Comparison of ENCODE assay signal across 1 cellular context in genomic region chr20:45336530-45337366, GRCh38.
TF ChIP-seq lines count a peak whose summit lies in the region.

No MANE protein-coding gene starts in this region.

TF ChIP-seq in HepG2, 621 proteins besides CTCF, POLR2A, EP300 and RAD21 (continued from another document and continues in another):
- TF ChIP-seq NR2F6 (IDR thresholded peaks at IDR 0.05) (no peak), NR2F6 (CRISPR knock-in tag; IDR thresholded peaks at IDR 0.05) (peak; percentile 54; the same call in 1 of the 2 replicates), NCOR1 (IDR thresholded peaks at IDR 0.05; ENCODE audit: borderline replicate concordance, low read length) (peak; percentile 78; the same call in 1 of the 2 replicates), SKI (IDR thresholded peaks at IDR 0.05; ENCODE audit: partially characterized antibody) (no peak), ZNF296 (CRISPR knock-in tag; conservative IDR thresholded peaks at IDR 0.05) (0 out of 2 replicates have a peak, but pooled peaks have one; percentile 2), TCF12 (IDR thresholded peaks at IDR 0.05) (no peak), TCF12 (CRISPR knock-in tag; IDR thresholded peaks at IDR 0.05) (no peak), SMAD1 (CRISPR knock-in tag; IDR thresholded peaks at IDR 0.05; ENCODE audit: borderline replicate concordance, low read depth) (0 out of 2 replicates have a peak, but pooled peaks have one; percentile 72), ZC3H4 (CRISPR knock-in tag; IDR thresholded peaks at IDR 0.05; ENCODE audit: borderline replicate concordance) (0 out of 2 replicates have a peak, but pooled peaks have one; percentile 44), SAP130 (CRISPR knock-in tag; IDR thresholded peaks at IDR 0.05; ENCODE audit: low read depth) (0 out of 2 replicates have a peak, but pooled peaks have one; percentile 20), RNF2 (conservative IDR thresholded peaks at IDR 0.05; ENCODE audit: low read depth) (no peak), KDM2A (CRISPR knock-in tag; IDR thresholded peaks at IDR 0.05; ENCODE audit: borderline replicate concordance, low read depth) (no peak; the same call in 1 of the 2 replicates), DPF2 (CRISPR knock-in tag; IDR thresholded peaks at IDR 0.05; ENCODE audit: borderline replicate concordance, low read depth) (0 out of 2 replicates have a peak, but pooled peaks have one; percentile 36), FLYWCH1 (CRISPR knock-in tag; IDR thresholded peaks at IDR 0.05) (peak; percentile 69; the same call in 1 of the 2 replicates), ZSCAN31 (CRISPR knock-in tag; IDR thresholded peaks at IDR 0.05; ENCODE audit: low read depth) (peak; percentile 72; the same call in 1 of the 2 replicates), LCORL (IDR thresholded peaks at IDR 0.05) (no peak), LCORL (CRISPR knock-in tag; IDR thresholded peaks at IDR 0.05) (peak; percentile 63; the same call in 1 of the 2 replicates), ZBTB38 (CRISPR knock-in tag; IDR thresholded peaks at IDR 0.05) (no peak), GATAD2A (CRISPR knock-in tag; IDR thresholded peaks at IDR 0.05) (0 out of 2 replicates have a peak, but pooled peaks have one; percentile 44), NRL (CRISPR knock-in tag; IDR thresholded peaks at IDR 0.05; ENCODE audit: borderline replicate concordance) (no peak), IKZF4 (CRISPR knock-in tag; IDR thresholded peaks at IDR 0.05; ENCODE audit: borderline replicate concordance, low read depth, not compliant biosample characterization) (no peak), PATZ1 (CRISPR knock-in tag; IDR thresholded peaks at IDR 0.05) (peak; percentile 75), ZNF280D (CRISPR knock-in tag; IDR thresholded peaks at IDR 0.05) (no peak), AKAP8 (CRISPR knock-in tag; IDR thresholded peaks at IDR 0.05) (no peak), ZNF574 (CRISPR knock-in tag; IDR thresholded peaks at IDR 0.05) (peak; percentile 72), HNF1B (CRISPR knock-in tag; IDR thresholded peaks at IDR 0.05) (peak; percentile 54; the same call in 1 of the 2 replicates), STAG1 (CRISPR knock-in tag; IDR thresholded peaks at IDR 0.05) (peak; percentile 34; the same call in 1 of the 2 replicates), FOXO1 (CRISPR knock-in tag; IDR thresholded peaks at IDR 0.05) (0 out of 2 replicates have a peak, but pooled peaks have one; percentile 27), NFKBIZ (CRISPR knock-in tag; IDR thresholded peaks at IDR 0.05) (no peak), ARNTL (CRISPR knock-in tag; IDR thresholded peaks at IDR 0.05) (peak; percentile 43; the same call in 1 of the 2 replicates), NFE2 (CRISPR knock-in tag; IDR thresholded peaks at IDR 0.05) (no peak), HIC2 (CRISPR knock-in tag; IDR thresholded peaks at IDR 0.05; ENCODE audit: low read depth) (peak; percentile 62; the same call in 1 of the 2 replicates), ZMYM4 (CRISPR knock-in tag; IDR thresholded peaks at IDR 0.05) (peak; percentile 35), NR2C2 (CRISPR knock-in tag; IDR thresholded peaks at IDR 0.05; ENCODE audit: borderline replicate concordance) (peak; percentile 25; the same call in 1 of the 2 replicates), ZSCAN29 (CRISPR knock-in tag; conservative IDR thresholded peaks at IDR 0.05) (no peak), SAFB2 (CRISPR knock-in tag; IDR thresholded peaks at IDR 0.05; ENCODE audit: borderline replicate concordance, low read depth) (0 out of 2 replicates have a peak, but pooled peaks have one; percentile 13), MTF1 (CRISPR knock-in tag; IDR thresholded peaks at IDR 0.05) (no peak), HOXD1 (CRISPR knock-in tag; IDR thresholded peaks at IDR 0.05) (no peak), ISL2 (CRISPR knock-in tag; IDR thresholded peaks at IDR 0.05) (peak; percentile 27), CREM (IDR thresholded peaks at IDR 0.05) (no peak; the same call in 1 of the 2 replicates), CREM (CRISPR knock-in tag; IDR thresholded peaks at IDR 0.05) (no peak), ATF3 (CRISPR knock-in tag; IDR thresholded peaks at IDR 0.05) (0 out of 2 replicates have a peak, but pooled peaks have one; percentile 31)
- TF ChIP-seq, protein P1, sequence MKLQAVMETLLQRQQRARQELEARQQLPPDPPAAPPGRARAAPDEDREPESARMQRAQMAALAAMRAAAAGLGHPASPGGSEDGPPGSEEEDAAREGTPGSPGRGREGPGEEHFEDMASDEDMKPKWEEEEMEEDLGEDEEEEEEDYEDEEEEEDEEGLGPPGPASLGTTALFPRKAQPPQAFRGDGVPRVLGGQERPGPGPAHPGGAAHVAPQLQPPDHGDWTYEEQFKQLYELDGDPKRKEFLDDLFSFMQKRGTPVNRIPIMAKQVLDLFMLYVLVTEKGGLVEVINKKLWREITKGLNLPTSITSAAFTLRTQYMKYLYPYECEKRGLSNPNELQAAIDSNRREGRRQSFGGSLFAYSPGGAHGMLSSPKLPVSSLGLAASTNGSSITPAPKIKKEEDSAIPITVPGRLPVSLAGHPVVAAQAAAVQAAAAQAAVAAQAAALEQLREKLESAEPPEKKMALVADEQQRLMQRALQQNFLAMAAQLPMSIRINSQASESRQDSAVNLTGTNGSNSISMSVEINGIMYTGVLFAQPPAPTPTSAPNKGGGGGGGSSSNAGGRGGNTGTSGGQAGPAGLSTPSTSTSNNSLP (IDR thresholded peaks at IDR 0.05; ENCODE audit: low read depth, low read length): peak; percentile 44; the same call in 1 of the 2 replicates
- TF ChIP-seq, protein P2, sequence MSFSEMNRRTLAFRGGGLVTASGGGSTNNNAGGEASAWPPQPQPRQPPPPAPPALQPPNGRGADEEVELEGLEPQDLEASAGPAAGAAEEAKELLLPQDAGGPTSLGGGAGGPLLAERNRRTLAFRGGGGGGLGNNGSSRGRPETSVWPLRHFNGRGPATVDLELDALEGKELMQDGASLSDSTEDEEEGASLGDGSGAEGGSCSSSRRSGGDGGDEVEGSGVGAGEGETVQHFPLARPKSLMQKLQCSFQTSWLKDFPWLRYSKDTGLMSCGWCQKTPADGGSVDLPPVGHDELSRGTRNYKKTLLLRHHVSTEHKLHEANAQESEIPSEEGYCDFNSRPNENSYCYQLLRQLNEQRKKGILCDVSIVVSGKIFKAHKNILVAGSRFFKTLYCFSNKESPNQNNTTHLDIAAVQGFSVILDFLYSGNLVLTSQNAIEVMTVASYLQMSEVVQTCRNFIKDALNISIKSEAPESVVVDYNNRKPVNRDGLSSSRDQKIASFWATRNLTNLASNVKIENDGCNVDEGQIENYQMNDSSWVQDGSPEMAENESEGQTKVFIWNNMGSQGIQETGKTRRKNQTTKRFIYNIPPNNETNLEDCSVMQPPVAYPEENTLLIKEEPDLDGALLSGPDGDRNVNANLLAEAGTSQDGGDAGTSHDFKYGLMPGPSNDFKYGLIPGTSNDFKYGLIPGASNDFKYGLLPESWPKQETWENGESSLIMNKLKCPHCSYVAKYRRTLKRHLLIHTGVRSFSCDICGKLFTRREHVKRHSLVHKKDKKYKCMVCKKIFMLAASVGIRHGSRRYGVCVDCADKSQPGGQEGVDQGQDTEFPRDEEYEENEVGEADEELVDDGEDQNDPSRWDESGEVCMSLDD (CRISPR knock-in tag; IDR thresholded peaks at IDR 0.05; ENCODE audit: borderline replicate concordance): no peak
- TF ChIP-seq, protein P3, sequence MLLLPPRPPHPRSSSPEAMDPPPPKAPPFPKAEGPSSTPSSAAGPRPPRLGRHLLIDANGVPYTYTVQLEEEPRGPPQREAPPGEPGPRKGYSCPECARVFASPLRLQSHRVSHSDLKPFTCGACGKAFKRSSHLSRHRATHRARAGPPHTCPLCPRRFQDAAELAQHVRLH (CRISPR knock-in tag; IDR thresholded peaks at IDR 0.05; ENCODE audit: borderline replicate concordance, low read depth): no peak
- TF ChIP-seq, protein P4, sequence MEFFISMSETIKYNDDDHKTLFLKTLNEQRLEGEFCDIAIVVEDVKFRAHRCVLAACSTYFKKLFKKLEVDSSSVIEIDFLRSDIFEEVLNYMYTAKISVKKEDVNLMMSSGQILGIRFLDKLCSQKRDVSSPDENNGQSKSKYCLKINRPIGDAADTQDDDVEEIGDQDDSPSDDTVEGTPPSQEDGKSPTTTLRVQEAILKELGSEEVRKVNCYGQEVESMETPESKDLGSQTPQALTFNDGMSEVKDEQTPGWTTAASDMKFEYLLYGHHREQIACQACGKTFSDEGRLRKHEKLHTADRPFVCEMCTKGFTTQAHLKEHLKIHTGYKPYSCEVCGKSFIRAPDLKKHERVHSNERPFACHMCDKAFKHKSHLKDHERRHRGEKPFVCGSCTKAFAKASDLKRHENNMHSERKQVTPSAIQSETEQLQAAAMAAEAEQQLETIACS (CRISPR knock-in tag; IDR thresholded peaks at IDR 0.05): no peak
